ENCODE assay signal across 8 cellular contexts in genomic region chr12:31117203-31118011, GRCh38. TPM values are rescaled to one million over a fixed set of nuclear protein-coding genes. Genes with fewer than 3 reads are reported as not detected.
DNase-seq lines count a peak whose midpoint lies in the region; ATAC-seq, FAIRE-seq and TF ChIP-seq lines count a peak whose summit lies in the region.

No MANE protein-coding gene starts in this region.

- H3K27me3 Mint-ChIP-seq in activated naive CD8-positive, alpha-beta T cell, result peaks cover 6% of the 10 kb centered on the region

- peak overlapping the region; percentile 74 for H2AFZ ChIP-seq in hepatocyte

- no peaks in the 10 kb centered on the region for H3K9me3 Mint-ChIP-seq in activated naive CD8-positive, alpha-beta T cell (ENCODE audit: low read depth)

- H3K4me1 Mint-ChIP-seq in activated naive CD8-positive, alpha-beta T cell (ENCODE audit: low read depth), result peaks cover 8% of the 10 kb centered on the region

- no peaks in the 10 kb centered on the region for H3K36me3 Mint-ChIP-seq in activated naive CD8-positive, alpha-beta T cell

- no peak for TF ChIP-seq EP300 in A549 (IDR thresholded peaks at IDR 0.05)

- POLR2A ChIA-PET in A549 (lab: Yijun Ruan, JAX), result no interaction called here

- H3K27me3 ChIP-seq in RWPE2 (ENCODE audit: insufficient read depth, poor library complexity, severe bottlenecking) (no peaks in the 10 kb centered on the region), hepatocyte (peaks cover 35% of the 10 kb centered on the region), skeletal muscle tissue (ENCODE audit: control insufficient read depth in 3 of 3, insufficient read depth in 3 of 3, low read length in 3 of 3) (peaks cover 14 to 30% (median 21%) of the 10 kb centered on the region in 3 donors)

- no peaks in the 10 kb centered on the region for H3K36me3 ChIP-seq in RWPE2 (ENCODE audit: low read depth)
- H3K36me3 ChIP-seq in hepatocyte (replicated peaks; ENCODE audit: insufficient read depth, low read depth), result no peaks in the 10 kb centered on the region
- no peaks in the 10 kb centered on the region for H3K36me3 ChIP-seq in skeletal muscle tissue (ENCODE audit: control insufficient read depth in 3 of 3, insufficient read depth in 3 of 3, low read length in 3 of 3)

- H3K27ac ChIP-seq in A549 (peak overlapping the region; percentile 42 to 71; a peak in 5 of 6 replicates), RWPE2 (ENCODE audit: poor library complexity, severe bottlenecking) (no peak overlapping the region), hepatocyte (no peak overlapping the region), skeletal muscle tissue (ENCODE audit: low read depth, low read length) (no peak overlapping the region)

- no peak overlapping the region for H3K27ac Mint-ChIP-seq in activated naive CD8-positive, alpha-beta T cell

- H3K4me3 ChIP-seq in A549 (peak overlapping the region; percentile 64), RWPE2 (ENCODE audit: severe bottlenecking) (peak overlapping the region; percentile 30), hepatocyte (peak overlapping the region; percentile 67), skeletal muscle tissue (ENCODE audit: low read length in 3 of 3) (peak overlapping the region; percentile 55 to 65 (median 56))

- H3K4me3 Mint-ChIP-seq in activated naive CD8-positive, alpha-beta T cell, result peak overlapping the region; percentile 75

- in situ Hi-C loops in GM13976 (cut with MboI; ENCODE audit: low sequenced_read_pairs, unreplicated experiment), result loop anchor here (25.0 kb wide), 1 partner anchor 120 kb away; no protein-coding TSS in a partner anchor

- TF ChIP-seq POLR2A in A549 (IDR thresholded peaks at IDR 0.05; ENCODE audit: low read length), result no peak

- H3K4me2 ChIP-seq in A549 (peak overlapping the region; percentile 100), hepatocyte (peak overlapping the region; percentile 99)

- no peak for FAIRE-seq in A549 (lab: Jason Lieb, UNC)

- H3K79me2 ChIP-seq in hepatocyte, result no peaks in the 10 kb centered on the region

- TF ChIP-seq CTCF in A549 (IDR thresholded peaks at IDR 0.05) (peak; percentile 78), GM13976 (IDR thresholded peaks at IDR 0.05; ENCODE audit: borderline replicate concordance, control extremely low read depth, extremely low read depth, insufficient read depth, missing control alignments) (peak; percentile 79), RWPE2 (IDR thresholded peaks at IDR 0.05; ENCODE audit: poor library complexity, severe bottlenecking) (peak; percentile 64), hepatocyte (IDR thresholded peaks at IDR 0.05; ENCODE audit: poor library complexity) (peak; percentile 71)

- peak overlapping the region; percentile 16 to 45 (median 43) for H3K9ac ChIP-seq in skeletal muscle tissue (ENCODE audit: low read depth in 1 of 3, low read length in 3 of 3)

- H3K4me1 ChIP-seq in A549 (peaks cover 19% of the 10 kb centered on the region), RWPE2 (ENCODE audit: insufficient read depth, poor library complexity, severe bottlenecking) (no peaks in the 10 kb centered on the region), hepatocyte (ENCODE audit: insufficient read depth) (peaks cover 8% of the 10 kb centered on the region), skeletal muscle tissue (ENCODE audit: control insufficient read depth in 3 of 3, insufficient read depth in 3 of 3, low read length in 3 of 3) (peaks cover 13 to 21% (median 19%) of the 10 kb centered on the region in 3 donors)

- DNase-seq in A549 (ENCODE audit: low read depth in 1 of 2, low spot score in 1 of 2), result peak; percentile 66 to 76
- peak; percentile 72 for DNase-seq in GM13976 (ENCODE audit: low spot score)
- DNase-seq in RWPE2 (ENCODE audit: low spot score), result no peak
- DNase-seq in hepatocyte (ENCODE audit: low spot score), result peak; percentile 76

- peak; percentile 88 to 90 for ATAC-seq in A549
- ATAC-seq in HG03442 (IDR thresholded peaks at IDR 0.05; ENCODE audit: unreplicated experiment), result peak; percentile 82
- peak; percentile 72 for ATAC-seq in RWPE2 (ENCODE audit: low read depth)
- ATAC-seq in GM19328 (IDR thresholded peaks at IDR 0.05; ENCODE audit: unreplicated experiment), result no peak

- CTCF ChIA-PET in A549 (lab: Yijun Ruan, JAX), result interaction anchor here (0.6 to 2.0 kb wide), 7 partner anchors 15 to 154 kb away, joined by 3 to 5 read pairs (median 3); no protein-coding TSS in a partner anchor

- peak; percentile 62 to 63 for TF ChIP-seq RAD21 in A549 (conservative IDR thresholded peaks at IDR 0.05 in 1 of 2, IDR thresholded peaks at IDR 0.05 in 1 of 2)

- no peaks in the 10 kb centered on the region for H3K9me2 ChIP-seq in hepatocyte (replicated peaks; ENCODE audit: insufficient read depth)

- H3K9me3 ChIP-seq in A549 (no peaks in the 10 kb centered on the region), RWPE2 (ENCODE audit: severe bottlenecking) (no peaks in the 10 kb centered on the region), hepatocyte (ENCODE audit: low read depth) (no peaks in the 10 kb centered on the region), skeletal muscle tissue (ENCODE audit: control insufficient read depth in 3 of 3, low read length in 3 of 3) (no peaks in the 10 kb centered on the region)

- WGBS in A549 (ENCODE audit: missing lambda C conversion rate), result 4% methylated on average over 23 of the region's 45 CpGs
- 7% methylated on average over 25 of the region's 45 CpGs for WGBS in hepatocyte (ENCODE audit: low lambda C conversion rate, missing lambda C conversion rate)

- H4K20me1 ChIP-seq in hepatocyte (ENCODE audit: insufficient read depth, poor library complexity, severe bottlenecking), result no peaks in the 10 kb centered on the region

TF ChIP-seq in A549, 52 proteins besides CTCF, POLR2A, EP300 and RAD21:
- TF ChIP-seq E2F6 (IDR thresholded peaks at IDR 0.05; ENCODE audit: borderline replicate concordance, low read depth) (peak; percentile 47; the same call in 1 of the 2 replicates), SMC3 (IDR thresholded peaks at IDR 0.05) (peak; percentile 80), REST (IDR thresholded peaks at IDR 0.05) (no peak)
- TF ChIP-seq, protein P1, sequence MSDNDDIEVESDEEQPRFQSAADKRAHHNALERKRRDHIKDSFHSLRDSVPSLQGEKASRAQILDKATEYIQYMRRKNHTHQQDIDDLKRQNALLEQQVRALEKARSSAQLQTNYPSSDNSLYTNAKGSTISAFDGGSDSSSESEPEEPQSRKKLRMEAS (IDR thresholded peaks at IDR 0.05), result peak; percentile 34; the same call in 1 of the 2 replicates
TF ChIP-seq in A549: peak in this region for 3.

RNA-seq across cellular contexts. Expression of gene DDX11, which starts 43.7 kb away (rescaled TPM):
- polyA plus RNA-seq in A549 (2011; rRNA removed), result 36.7 and 36.9 TPM in 2 replicates
- polyA plus RNA-seq in A549 (2012; cell fraction: cytosol; rRNA removed), result 58.3 and 65.9 TPM in 2 replicates
- 395 and 413 TPM in 2 replicates for polyA plus RNA-seq in A549 (2012; cell fraction: nucleus; rRNA removed)
- 63.7 to 76.0 TPM (median 69.2 TPM) in 3 replicates for polyA plus RNA-seq in A549 (2017; fragmentation: RNase III; extraction: RNeasy Plus Mini Kit Qiagen cat#74134 plus additional on column Dnase treatment)
- 65.6 and 73.0 TPM in 2 replicates for polyA minus RNA-seq in A549 (2011; rRNA and poly(A)+ RNA removed)
- total RNA-seq in hepatocyte, result 18.6 and 24.8 TPM in 2 replicates
- polyA plus RNA-seq in hepatocyte, result 29.7 and 37.3 TPM in 2 replicates
- total RNA-seq in skeletal muscle tissue, result 24.5 TPM

Comparison
In these comparisons a context has a peak if more than half of its experiments do, and no peak if none do; other contexts are left out.
1. H3K27ac ChIP-seq: peak in A549 (2 of 2); none in RWPE2 (single experiment), hepatocyte (single experiment) and skeletal muscle tissue (single experiment).
2. Peak in every context shown above with its lines, with median percentiles within 50 percentile points of each other: H3K4me3 ChIP-seq and CTCF ChIP-seq.